ENCODE assay signal across 18 cellular contexts in the genomic region with DNA sequence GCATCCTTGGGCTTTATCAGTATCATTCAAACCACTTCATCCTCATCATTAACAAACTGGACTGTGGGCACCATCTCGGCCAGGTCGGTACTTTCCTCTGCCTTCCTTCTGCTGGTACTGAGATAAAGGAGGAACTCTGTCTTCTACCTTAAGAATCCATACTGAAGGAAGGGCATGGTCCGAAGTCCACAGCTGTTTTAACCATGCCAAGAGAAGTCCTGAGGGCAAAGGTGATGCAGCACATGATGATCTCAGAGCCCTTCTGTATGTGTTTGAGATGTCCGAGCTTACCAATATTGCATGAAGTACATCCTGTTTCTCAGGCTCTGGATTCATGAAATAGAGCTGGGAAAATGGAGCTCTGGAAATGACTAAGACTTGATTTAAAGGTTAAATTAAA.
DNase-seq lines count a peak whose midpoint lies in the region; ATAC-seq and FAIRE-seq lines count a peak whose summit lies in the region.
"Had no signal": no experiment of that assay in that cellular context is flagged by ENCODE, and none has a peak within 500 bp of the region (broad histone marks: within the 10 kb centered on the region; RNA-seq: fewer than 3 reads in every experiment).

No MANE protein-coding gene starts in this region.

- H3K4me1 ChIP-seq in Karpas-422 (ENCODE audit: low read length): peaks cover 30% of the 10 kb centered on the region
- no peaks in the 10 kb centered on the region for H3K4me1 ChIP-seq in small intestine (ENCODE audit: control insufficient read depth in 2 of 2, insufficient read depth in 1 of 2, low read depth in 1 of 2, low read length in 1 of 2)
- H3K4me1 ChIP-seq: A549; BLaER1 treated with 17β-estradiol and CSF1 and Interleukin-3, amounts not matched to agents 10 nM and 100 nM; Caco-2 had no signal

- H2AFZ ChIP-seq in Karpas-422 (ENCODE audit: low read length): no peak overlapping the region

- intact Hi-C loops in left colon (cut with DNase I, micrococcal nuclease): no loop called here

- FAIRE-seq in small intestine (lab: Jason Lieb, UNC): no peak
- FAIRE-seq: A549, D721Med, G401.6 had no signal

- no peaks in the 10 kb centered on the region for H4K20me1 ChIP-seq in Karpas-422 (ENCODE audit: insufficient read depth, low read depth, low read length)
- H4K20me1 ChIP-seq: BLaER1 treated with 17β-estradiol and CSF1 and Interleukin-3, amounts not matched to agents 10 nM and 100 nM had no signal

- H3K9me2 ChIP-seq in Karpas-422 (replicated peaks; ENCODE audit: insufficient read depth, low read length): no peaks in the 10 kb centered on the region

- peak; percentile 30 for DNase-seq in Karpas-422
- DNase-seq in left colon: no peak
- DNase-seq in small intestine: peak; percentile 68
- DNase-seq in amygdala (lab: John Stamatoyannopoulos, UW): no peak
- DNase-seq: AML-193; Caco-2; Calu3; CD4-positive, alpha-beta T cell; CD8-positive, alpha-beta T cell; DMS79 treated with DMSO at 0.1 percent for 48 hours; GF-D8 had no signal

- peak; percentile 44 for ATAC-seq in left colon
- no peak for ATAC-seq in GM18867 (IDR thresholded peaks at IDR 0.05; ENCODE audit: unreplicated experiment)
- ATAC-seq: A549; CD8-positive, alpha-beta T cell had no signal

- no peaks in the 10 kb centered on the region for H3K79me2 ChIP-seq in Karpas-422 (ENCODE audit: low read length)

- no peak overlapping the region for H3K4me2 ChIP-seq in Karpas-422 (ENCODE audit: low read depth, low read length, poor library complexity, severe bottlenecking)
- H3K4me2 ChIP-seq: A549; BLaER1 treated with 17β-estradiol and CSF1 and Interleukin-3, amounts not matched to agents 10 nM and 100 nM had no signal

- WGBS in small intestine, 3 donors: 40 to 75% (median 45%) methylated on average over 4 of the region's 4 CpGs

- H3K4me3 ChIP-seq in Karpas-422 (ENCODE audit: low read length) (no peak overlapping the region), small intestine (ENCODE audit: low read depth in 1 of 2, low read length in 2 of 2) (no peak overlapping the region)
- H3K4me3 ChIP-seq: A549; BLaER1 treated with 17β-estradiol and CSF1 and Interleukin-3, amounts not matched to agents 10 nM and 100 nM had no signal

- H3K36me3 ChIP-seq in Karpas-422 (ENCODE audit: insufficient read depth, low read length) (no peaks in the 10 kb centered on the region), small intestine (ENCODE audit: control insufficient read depth in 2 of 2, insufficient read depth in 2 of 2, low read length in 2 of 2) (no peaks in the 10 kb centered on the region)
- H3K36me3 ChIP-seq: BLaER1 treated with 17β-estradiol and CSF1 and Interleukin-3, amounts not matched to agents 10 nM and 100 nM had no signal

- H3K27me3 ChIP-seq in Karpas-422 (ENCODE audit: low read length) (no peaks in the 10 kb centered on the region), small intestine (ENCODE audit: control insufficient read depth in 2 of 2, insufficient read depth in 2 of 2, low read length in 2 of 2) (no peaks in the 10 kb centered on the region)
- H3K27me3 ChIP-seq: BLaER1 treated with 17β-estradiol and CSF1 and Interleukin-3, amounts not matched to agents 10 nM and 100 nM had no signal

- H3K9ac ChIP-seq in Karpas-422 (ENCODE audit: low read length): no peak overlapping the region
- H3K9ac ChIP-seq: BLaER1 treated with 17β-estradiol and CSF1 and Interleukin-3, amounts not matched to agents 10 nM and 100 nM had no signal

- H3K9me3 ChIP-seq in Karpas-422 (ENCODE audit: low read length): no peaks in the 10 kb centered on the region
- H3K9me3 ChIP-seq in small intestine (ENCODE audit: control insufficient read depth, low read depth): no peaks in the 10 kb centered on the region
- H3K9me3 ChIP-seq: A549; BLaER1 treated with 17β-estradiol and CSF1 and Interleukin-3, amounts not matched to agents 10 nM and 100 nM; Caco-2 had no signal

- H3K27ac ChIP-seq in Karpas-422 (ENCODE audit: low read length) (no peak overlapping the region), small intestine (ENCODE audit: low read depth in 1 of 2, low read length in 1 of 2) (no peak overlapping the region)
- H3K27ac ChIP-seq: 22Rv1; A549; BLaER1 treated with 17β-estradiol and CSF1 and Interleukin-3, amounts not matched to agents 10 nM and 100 nM; C4-2B had no signal

Comparison
In these comparisons a context has a peak if more than half of its experiments do, and no peak if none do; other contexts are left out.
1. DNase-seq: peak in Karpas-422 (single experiment) and small intestine (single experiment); none in left colon (0 of 2) and amygdala (0 of 56).